In the genomic region with DNA sequence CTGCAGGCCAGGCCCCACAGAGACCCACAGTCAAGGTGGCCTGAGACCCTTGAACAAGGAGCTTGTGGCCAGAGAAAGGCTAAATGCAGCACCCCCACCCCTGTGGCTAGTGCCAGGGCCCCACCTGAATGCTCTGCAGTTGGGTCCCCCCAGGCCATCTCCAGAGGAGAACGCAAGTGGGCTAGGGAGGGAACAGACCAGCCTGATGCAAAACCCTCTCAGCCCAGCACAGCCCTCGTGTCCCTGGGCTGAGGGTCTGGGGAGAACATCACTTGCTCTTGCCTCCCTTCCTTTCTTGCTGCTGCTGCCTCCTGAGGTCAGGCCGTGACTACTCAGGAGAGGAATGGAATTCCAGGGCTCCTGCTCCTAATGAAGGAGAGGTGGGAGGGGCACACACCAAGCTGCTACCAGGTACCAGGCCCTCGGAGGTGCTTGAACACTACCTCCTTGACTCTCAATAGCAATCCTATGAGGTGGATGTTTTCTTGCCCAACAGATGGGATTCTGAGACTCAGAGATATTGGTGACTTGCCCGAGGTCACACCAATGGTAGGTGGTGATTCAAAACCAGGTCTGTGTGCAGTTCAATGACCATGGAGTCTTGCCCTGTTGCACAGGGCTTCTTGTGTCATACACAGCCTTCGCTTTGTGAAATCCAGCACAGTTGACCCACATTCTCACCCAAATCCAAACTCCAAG, we compare ENCODE assay signal across 10 cellular contexts. TPM values are rescaled to one million over a fixed set of nuclear protein-coding genes. Genes with fewer than 3 reads are reported as not detected.
DNase-seq lines count a peak whose midpoint lies in the region; ATAC-seq, FAIRE-seq and TF ChIP-seq lines count a peak whose summit lies in the region.
"Had no signal": no experiment of that assay in that cellular context is flagged by ENCODE, and none has a peak within 500 bp of the region (broad histone marks: within the 10 kb centered on the region; RNA-seq: fewer than 3 reads in every experiment).

No MANE protein-coding gene starts in this region.

- POLR2A ChIA-PET in A549 (lab: Yijun Ruan, JAX) (interaction anchor here (1.5 to 2.8 kb wide), 3 partner anchors 48 to 67 kb away, joined by 3 to 45 read pairs (median 8); a partner anchor contains a TSS), WTC11 (lab: Charles Lee) (interaction anchor here (1.6 kb wide), 1 partner anchor 66 kb away, joined by 7 read pairs; a partner anchor contains a TSS), OCI-LY7 (lab: Charles Lee) (no interaction called here)

- no peaks in the 10 kb centered on the region for H3K27me3 ChIP-seq in parathyroid adenoma (ENCODE audit: control insufficient read depth, insufficient read depth, low read length)

- H3K27ac ChIP-seq in A549: peak overlapping the region; percentile 91 to 97
- peak overlapping the region; percentile 98 for H3K27ac ChIP-seq in parathyroid adenoma
- H3K27ac ChIP-seq in OCI-LY7 (ENCODE audit: low read depth, low read length, poor library complexity, severe bottlenecking): no peak overlapping the region

- H3K4me1 ChIP-seq in A549 (peaks cover 84% of the 10 kb centered on the region), parathyroid adenoma (peaks cover 67% of the 10 kb centered on the region), OCI-LY7 (ENCODE audit: insufficient read depth, low read length, poor library complexity, severe bottlenecking) (peaks cover 12% of the 10 kb centered on the region)

- H3K79me2 ChIP-seq in parathyroid adenoma: no peaks in the 10 kb centered on the region
- H3K79me2 ChIP-seq in OCI-LY7 (ENCODE audit: insufficient read depth, low read depth, low read length): no peaks in the 10 kb centered on the region

- no peaks in the 10 kb centered on the region for H3K36me3 Mint-ChIP-seq in WTC11
- H3K36me3 Mint-ChIP-seq in glutamatergic neuron (ENCODE audit: unreplicated experiment): no peaks in the 10 kb centered on the region
- no peaks in the 10 kb centered on the region for H3K36me3 Mint-ChIP-seq in stimulated activated naive B cell treated with anti-CD40 and anti-IgM and Interleukin-4, amounts not matched to agents 10 μg/mL and 1 μg/mL and 100 μg/mL, for 72 hours

- no peak for TF ChIP-seq RAD21 in A549 (conservative IDR thresholded peaks at IDR 0.05 in 1 of 2, IDR thresholded peaks at IDR 0.05 in 1 of 2)

- H3K4me2 ChIP-seq in A549 (peak overlapping the region; percentile 81), parathyroid adenoma (ENCODE audit: low read length) (no peak overlapping the region), OCI-LY7 (ENCODE audit: low read length) (no peak overlapping the region)

- no peak for FAIRE-seq in A549 (lab: Jason Lieb, UNC)
- FAIRE-seq: endometrium had no signal

- H3K27me3 Mint-ChIP-seq in WTC11 (ENCODE audit: low read depth) (no peaks in the 10 kb centered on the region), glutamatergic neuron (ENCODE audit: unreplicated experiment) (no peaks in the 10 kb centered on the region)
- H3K27me3 Mint-ChIP-seq in stimulated activated naive B cell treated with anti-CD40 and anti-IgM and Interleukin-4, amounts not matched to agents 10 μg/mL and 1 μg/mL and 100 μg/mL, for 72 hours: no peaks in the 10 kb centered on the region

- no peak for TF ChIP-seq CTCF in A549 (IDR thresholded peaks at IDR 0.05)
- no peak for TF ChIP-seq CTCF in WTC11 (IDR thresholded peaks at IDR 0.05)
- no peak for TF ChIP-seq CTCF in parathyroid adenoma (IDR thresholded peaks at IDR 0.05)
- no peak for TF ChIP-seq CTCF in glutamatergic neuron (IDR thresholded peaks at IDR 0.05; ENCODE audit: partially characterized antibody, unreplicated experiment)
- TF ChIP-seq CTCF in OCI-LY7 (conservative IDR thresholded peaks at IDR 0.05; ENCODE audit: low read length): no peak

- H3K36me3 ChIP-seq in parathyroid adenoma (ENCODE audit: control insufficient read depth, insufficient read depth, low read length): no peaks in the 10 kb centered on the region
- H3K36me3 ChIP-seq in OCI-LY7 (ENCODE audit: insufficient read depth, low read length): no peaks in the 10 kb centered on the region

- no peak overlapping the region for H3K9ac ChIP-seq in parathyroid adenoma

- 79% methylated on average over 5 of the region's 6 CpGs for WGBS in A549 (ENCODE audit: missing lambda C conversion rate)

- H3K27ac Mint-ChIP-seq in WTC11 (0 out of 2 replicates have a peak overlapping the region, but pooled peaks have one; percentile 23), glutamatergic neuron (ENCODE audit: unreplicated experiment) (no peak overlapping the region)
- no peak overlapping the region for H3K27ac Mint-ChIP-seq in stimulated activated naive B cell treated with anti-CD40 and anti-IgM and Interleukin-4, amounts not matched to agents 10 μg/mL and 1 μg/mL and 100 μg/mL, for 72 hours

- CTCF ChIA-PET in A549 (lab: Yijun Ruan, JAX): interaction anchor here (0.8 to 1.8 kb wide), 4 partner anchors 25 to 75 kb away, joined by 3 to 7 read pairs (median 4); no protein-coding TSS in a partner anchor
- CTCF ChIA-PET in WTC11 (lab: Charles Lee): interaction anchor here (1.0 to 1.9 kb wide), 6 partner anchors 10 to 67 kb away, joined by 3 to 6 read pairs (median 5); a partner anchor contains a TSS
- CTCF ChIA-PET in OCI-LY7 (lab: Charles Lee; ENCODE audit: unreplicated experiment): no interaction called here

- no peaks in the 10 kb centered on the region for H3K9me2 ChIP-seq in OCI-LY7 (ENCODE audit: insufficient read depth, low read length)

- TF ChIP-seq EP300 in A549 (IDR thresholded peaks at IDR 0.05): no peak

- H2AFZ ChIP-seq in parathyroid adenoma (peak overlapping the region; percentile 74), OCI-LY7 (ENCODE audit: low read length) (no peak overlapping the region)

- H3K4me3 Mint-ChIP-seq in WTC11 (no peak overlapping the region), glutamatergic neuron (ENCODE audit: unreplicated experiment) (no peak overlapping the region)
- H3K4me3 Mint-ChIP-seq in stimulated activated naive B cell treated with anti-CD40 and anti-IgM and Interleukin-4, amounts not matched to agents 10 μg/mL and 1 μg/mL and 100 μg/mL, for 72 hours: no peak overlapping the region

- TF ChIP-seq POLR2A in A549 (IDR thresholded peaks at IDR 0.05; ENCODE audit: low read length): no peak

- H3K9me3 Mint-ChIP-seq in WTC11: no peaks in the 10 kb centered on the region
- H3K9me3 Mint-ChIP-seq in glutamatergic neuron (ENCODE audit: unreplicated experiment): peaks cover 4% of the 10 kb centered on the region
- no peaks in the 10 kb centered on the region for H3K9me3 Mint-ChIP-seq in stimulated activated naive B cell treated with anti-CD40 and anti-IgM and Interleukin-4, amounts not matched to agents 10 μg/mL and 1 μg/mL and 100 μg/mL, for 72 hours

- ATAC-seq in A549 (no peak), WTC11 (peak; percentile 20)
- no peak for ATAC-seq in stimulated activated naive B cell treated with anti-CD40 and anti-IgM and Interleukin-4, amounts not matched to agents 10 μg/mL and 1 μg/mL and 100 μg/mL, for 72 hours (replicated peaks)

- H3K4me1 Mint-ChIP-seq in WTC11: peaks cover 51% of the 10 kb centered on the region
- peaks cover 14% of the 10 kb centered on the region for H3K4me1 Mint-ChIP-seq in glutamatergic neuron (ENCODE audit: low read depth, unreplicated experiment)
- H3K4me1 Mint-ChIP-seq in stimulated activated naive B cell treated with anti-CD40 and anti-IgM and Interleukin-4, amounts not matched to agents 10 μg/mL and 1 μg/mL and 100 μg/mL, for 72 hours: peaks cover 40 to 54% of the 10 kb centered on the region in 2 donors

- H3K4me3 ChIP-seq in A549: no peak overlapping the region
- no peak overlapping the region for H3K4me3 ChIP-seq in parathyroid adenoma (ENCODE audit: low read depth, low read length)
- H3K4me3 ChIP-seq in OCI-LY7 (ENCODE audit: low read depth, low read length, poor library complexity, severe bottlenecking): no peak overlapping the region

- BruUV-seq in OCI-LY7 (replicated peaks; lab: Mats Ljungman, UMichigan): no TSS peak

- no peaks in the 10 kb centered on the region for H4K20me1 ChIP-seq in OCI-LY7 (ENCODE audit: insufficient read depth, low read length)

- DNase-seq in A549 (ENCODE audit: low read depth in 1 of 2, low spot score in 1 of 2) (peak in 1 of 2 experiments; percentile 42), WTC11 (ENCODE audit: low spot score) (peak; percentile 19), iPS-NIHi11 (ENCODE audit: low spot score) (peak; percentile 47), glutamatergic neuron (no peak), OCI-LY7 (ENCODE audit: low spot score) (no peak), amygdala (lab: John Stamatoyannopoulos, UW) (no peak)
- no peak for DNase-seq in stimulated activated naive B cell treated with anti-CD40 and anti-IgM and Interleukin-4, amounts not matched to agents 10 μg/mL and 1 μg/mL and 100 μg/mL, for 72 hours
- DNase-seq: NCI-H1417 treated with DMSO at 0.1 percent for 48 hours had no signal

- intact Hi-C loops in OCI-LY7 (cut with micrococcal nuclease; ENCODE audit: unreplicated experiment): no loop called here

- no peaks in the 10 kb centered on the region for H3K9me3 ChIP-seq in A549
- no peaks in the 10 kb centered on the region for H3K9me3 ChIP-seq in parathyroid adenoma (ENCODE audit: control insufficient read depth, low read length)
- H3K9me3 ChIP-seq in OCI-LY7 (ENCODE audit: low read length): no peaks in the 10 kb centered on the region

TF ChIP-seq in A549, 52 proteins besides CTCF, POLR2A, EP300 and RAD21 (continues in another document):
- TF ChIP-seq HEYL (CRISPR knock-in tag; IDR thresholded peaks at IDR 0.05) (no peak), RFX5 (IDR thresholded peaks at IDR 0.05) (no peak), CHD2 (IDR thresholded peaks at IDR 0.05; ENCODE audit: low read length, partially characterized antibody) (no peak), MAZ (IDR thresholded peaks at IDR 0.05; ENCODE audit: borderline replicate concordance, low read depth, low read length) (no peak), KDM5A (IDR thresholded peaks at IDR 0.05) (no peak)

TF ChIP-seq in WTC11, 78 proteins besides CTCF, POLR2A, EP300 and RAD21 (continues in another document):
- TF ChIP-seq FOXP1 (CRISPR knock-in tag; IDR thresholded peaks at IDR 0.05; ENCODE audit: borderline replicate concordance): no peak
- TF ChIP-seq CREB1 (CRISPR knock-in tag; IDR thresholded peaks at IDR 0.05): no peak
- TF ChIP-seq, protein P1, sequence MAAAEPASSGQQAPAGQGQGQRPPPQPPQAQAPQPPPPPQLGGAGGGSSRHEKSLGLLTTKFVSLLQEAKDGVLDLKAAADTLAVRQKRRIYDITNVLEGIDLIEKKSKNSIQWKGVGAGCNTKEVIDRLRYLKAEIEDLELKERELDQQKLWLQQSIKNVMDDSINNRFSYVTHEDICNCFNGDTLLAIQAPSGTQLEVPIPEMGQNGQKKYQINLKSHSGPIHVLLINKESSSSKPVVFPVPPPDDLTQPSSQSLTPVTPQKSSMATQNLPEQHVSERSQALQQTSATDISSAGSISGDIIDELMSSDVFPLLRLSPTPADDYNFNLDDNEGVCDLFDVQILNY (CRISPR knock-in tag; IDR thresholded peaks at IDR 0.05): no peak

RNA-seq across cellular contexts. Expression of a gene that starts 45.5 kb away (rescaled TPM):
- polyA plus RNA-seq in A549 (2011; rRNA removed): 321 and 369 TPM in 2 replicates
- 195 and 206 TPM in 2 replicates for polyA plus RNA-seq in A549 (2012; cell fraction: cytosol; rRNA removed)
- 92.2 and 156 TPM in 2 replicates for polyA plus RNA-seq in A549 (2012; cell fraction: nucleus; rRNA removed)
- polyA plus RNA-seq in A549 (2017; fragmentation: RNase III; extraction: RNeasy Plus Mini Kit Qiagen cat#74134 plus additional on column Dnase treatment): 395 to 409 TPM (median 406 TPM) in 3 replicates
- polyA minus RNA-seq in A549 (2011; rRNA and poly(A)+ RNA removed): 86.4 and 111 TPM in 2 replicates
- total RNA-seq in WTC11 (2021): 197 to 215 TPM (median 210 TPM) in 3 replicates
- total RNA-seq in glutamatergic neuron (ENCODE audit: unreplicated experiment): 148 TPM
- total RNA-seq in OCI-LY7 (2014; rRNA removed; shearing (Covaris generic)): 208 and 216 TPM in 2 replicates
- total RNA-seq in OCI-LY7 (2022): 249 and 267 TPM in 2 replicates

Comparison
In these comparisons a context has a peak if more than half of its experiments do, and no peak if none do; other contexts are left out.
1. DNase-seq: peak in WTC11 (single experiment) and iPS-NIHi11 (single experiment); none in glutamatergic neuron (single experiment), OCI-LY7 (single experiment), stimulated activated naive B cell treated with anti-CD40 and anti-IgM and Interleukin-4, amounts not matched to agents 10 μg/mL and 1 μg/mL and 100 μg/mL, for 72 hours (single experiment) and amygdala (0 of 56).